ENCODE assay signal across 21 cellular contexts in the genomic region with DNA sequence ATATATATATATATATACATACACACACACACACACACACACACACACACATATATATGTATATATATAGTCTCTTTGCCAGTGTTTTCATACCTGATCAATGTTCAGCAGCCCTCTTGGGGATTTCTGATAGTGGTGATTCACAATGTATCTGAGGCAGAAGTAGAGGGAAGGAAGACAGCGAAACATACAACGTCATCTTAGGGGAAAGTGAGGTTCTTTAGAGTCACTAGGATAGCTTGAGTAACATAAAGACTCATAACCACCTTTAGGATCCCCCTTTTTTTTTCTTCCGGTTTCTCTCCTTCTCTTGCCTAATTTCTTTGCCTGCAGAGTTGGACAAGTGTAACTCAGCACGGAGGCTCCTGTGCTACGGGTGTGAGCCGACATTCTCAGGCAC.
"Had no signal": no experiment of that assay in that cellular context is flagged by ENCODE, and none has a peak within 500 bp of the region (broad histone marks: within the 10 kb centered on the region; RNA-seq: fewer than 3 reads in every experiment).

No MANE protein-coding gene starts in this region.

- H3K9me3 ChIP-seq: ovary, psoas muscle, sigmoid colon, testis, tibial artery had no signal

- ATAC-seq: left lobe of liver; natural killer cell; psoas muscle; right cardiac atrium; stimulated activated memory B cell treated with anti-CD40 and anti-IgM and Interleukin-4, amounts not matched to agents 10 μg/mL and 1 μg/mL and 100 μg/mL, for 72 hours; stimulated activated naive CD8-positive, alpha-beta T cell treated with anti-CD3 and anti-CD28 coated beads, Interleukin-15, Interleukin-2, amounts not matched to agents 100 U/mL and 50 U/mL, for 24 hours had no signal

- H3K9me3 Mint-ChIP-seq: memory B cell; natural killer cell; stimulated activated memory B cell treated with anti-CD40 and anti-IgM and Interleukin-4, amounts not matched to agents 10 μg/mL and 1 μg/mL and 100 μg/mL, for 72 hours; type B pancreatic cell had no signal

- H3K4me3 ChIP-seq: dorsolateral prefrontal cortex, lung, ovary, psoas muscle, sigmoid colon, testis, tibial artery had no signal

- H3K27me3 Mint-ChIP-seq: memory B cell; stimulated activated memory B cell treated with anti-CD40 and anti-IgM and Interleukin-4, amounts not matched to agents 10 μg/mL and 1 μg/mL and 100 μg/mL, for 72 hours; type B pancreatic cell had no signal

- H3K27ac Mint-ChIP-seq: stimulated activated memory B cell treated with anti-CD40 and anti-IgM and Interleukin-4, amounts not matched to agents 10 μg/mL and 1 μg/mL and 100 μg/mL, for 72 hours had no signal

- H3K27ac ChIP-seq: ovary, psoas muscle, sigmoid colon, testis, tibial artery had no signal

- H3K4me1 Mint-ChIP-seq: memory B cell had no signal

- H3K36me3 Mint-ChIP-seq: memory B cell; natural killer cell; stimulated activated memory B cell treated with anti-CD40 and anti-IgM and Interleukin-4, amounts not matched to agents 10 μg/mL and 1 μg/mL and 100 μg/mL, for 72 hours had no signal

- DNase-seq: dorsolateral prefrontal cortex; effector CD4-positive, alpha-beta T cell; kidney; natural killer cell; occipital lobe; ovary; posterior cingulate gyrus; psoas muscle; right cardiac atrium; sigmoid colon; stimulated activated CD4-positive, alpha-beta T cell treated with anti-CD3 and anti-CD28 coated beads, Interleukin-2, amount 100 ng/mL, for 24 hours; stimulated activated CD4-positive, alpha-beta T cell treated with anti-CD3 and anti-CD28 coated beads, Interleukin-4, amount 100 ng/mL, for 24 hours; stimulated activated naive CD8-positive, alpha-beta T cell treated with anti-CD3 and anti-CD28 coated beads, Interleukin-15, Interleukin-2, amounts not matched to agents 100 U/mL and 50 U/mL, for 24 hours; substantia nigra; testis; tibial artery had no signal

- H3K4me3 Mint-ChIP-seq: memory B cell; natural killer cell; stimulated activated memory B cell treated with anti-CD40 and anti-IgM and Interleukin-4, amounts not matched to agents 10 μg/mL and 1 μg/mL and 100 μg/mL, for 72 hours; type B pancreatic cell had no signal

- H3K36me3 ChIP-seq: ovary had no signal

- H3K27me3 ChIP-seq: dorsolateral prefrontal cortex, ovary, sigmoid colon, testis, tibial artery had no signal
